Comparison of ENCODE assay signal across 18 cellular contexts in the genomic region with DNA sequence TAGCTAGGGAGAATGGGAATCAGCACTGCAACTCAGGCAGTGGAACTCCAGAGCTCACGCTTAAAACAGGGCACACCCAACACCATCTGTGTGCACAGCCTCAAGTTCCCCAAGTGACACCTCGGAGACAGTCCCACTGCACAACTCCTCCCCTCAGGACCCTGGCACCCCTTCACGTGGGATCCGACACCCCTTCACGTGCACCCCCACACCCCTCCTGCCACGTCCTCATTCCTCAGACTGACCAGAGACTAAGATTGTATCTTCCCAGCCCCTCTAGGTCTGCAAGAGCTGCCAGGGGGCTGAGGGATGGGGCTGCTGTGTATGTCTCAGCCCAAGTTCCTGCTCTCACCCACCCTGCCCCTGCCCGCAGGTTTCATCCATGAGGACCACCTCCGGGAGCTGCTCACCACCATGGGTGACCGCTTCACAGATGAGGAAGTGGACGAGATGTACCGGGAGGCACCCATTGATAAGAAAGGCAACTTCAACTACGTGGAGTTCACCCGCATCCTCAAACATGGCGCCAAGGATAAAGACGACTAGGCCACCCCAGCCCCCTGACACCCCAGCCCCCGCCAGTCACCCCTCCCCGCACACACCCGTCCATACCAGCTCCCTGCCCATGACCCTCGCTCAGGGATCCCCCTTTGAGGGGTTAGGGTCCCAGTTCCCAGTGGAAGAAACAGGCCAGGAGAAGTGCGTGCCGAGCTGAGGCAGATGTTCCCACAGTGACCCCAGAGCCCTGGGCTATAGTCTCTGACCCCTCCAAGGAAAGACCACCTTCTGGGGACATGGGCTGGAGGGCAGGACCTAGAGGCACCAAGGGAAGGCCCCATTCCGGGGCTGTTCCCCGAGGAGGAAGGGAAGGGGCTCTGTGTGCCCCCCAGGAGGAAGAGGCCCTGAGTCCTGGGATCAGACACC. TPM values are rescaled to one million over a fixed set of nuclear protein-coding genes. Genes with fewer than 3 reads are reported as not detected.
DNase-seq lines count a peak whose midpoint lies in the region; ATAC-seq and TF ChIP-seq lines count a peak whose summit lies in the region.
"Had no signal": no experiment of that assay in that cellular context is flagged by ENCODE, and none has a peak within 500 bp of the region (broad histone marks: within the 10 kb centered on the region; RNA-seq: fewer than 3 reads in every experiment).

No MANE protein-coding gene starts in this region.

- H3K4me3 Mint-ChIP-seq in activated naive CD8-positive, alpha-beta T cell = no peak overlapping the region
- H3K4me3 Mint-ChIP-seq in activated naive CD8-positive, alpha-beta T cell treated with anti-CD3 and anti-CD28 coated beads, Interleukin-2, amount 50 U/mL, for 24 hours = no peak overlapping the region
- H3K4me3 Mint-ChIP-seq in mesothelial cell of epicardium = no peak overlapping the region
- H3K4me3 Mint-ChIP-seq: B cell; endodermal cell; T-helper 2 cell treated with Interferon-gamma antibody and Interleukin-4, amounts not matched to agents 5 μg/mL and 100 μg/mL, for 36 hours had no signal

- H3K4me3 ChIP-seq in adipocyte (ENCODE audit: low read length) (no peak overlapping the region), tibial artery (no peak overlapping the region)
- H3K4me3 ChIP-seq: SJSA1 had no signal

- H3K27me3 ChIP-seq in adipocyte (replicated peaks; ENCODE audit: control insufficient read depth, insufficient read depth, low read length) (no peaks in the 10 kb centered on the region), tibial artery (no peaks in the 10 kb centered on the region)
- H3K27me3 ChIP-seq: SJSA1 had no signal

- peak overlapping the region; percentile 46 for H3K27ac Mint-ChIP-seq in activated naive CD8-positive, alpha-beta T cell
- H3K27ac Mint-ChIP-seq in activated naive CD8-positive, alpha-beta T cell treated with anti-CD3 and anti-CD28 coated beads, Interleukin-2, amount 50 U/mL, for 24 hours = no peak overlapping the region
- H3K27ac Mint-ChIP-seq in mesothelial cell of epicardium = peak overlapping the region; percentile 35
- H3K27ac Mint-ChIP-seq: B cell, endodermal cell had no signal

- intact Hi-C loops in tibial artery (cut with DNase I; ENCODE audit: low total_unique reads) = no loop called here

- H3K36me3 Mint-ChIP-seq in activated naive CD8-positive, alpha-beta T cell = no peaks in the 10 kb centered on the region
- no peaks in the 10 kb centered on the region for H3K36me3 Mint-ChIP-seq in activated naive CD8-positive, alpha-beta T cell treated with anti-CD3 and anti-CD28 coated beads, Interleukin-2, amount 50 U/mL, for 24 hours (ENCODE audit: low read depth)
- H3K36me3 Mint-ChIP-seq in mesothelial cell of epicardium = peaks cover 14% of the 10 kb centered on the region

- ATAC-seq in activated naive CD8-positive, alpha-beta T cell treated with anti-CD3 and anti-CD28 coated beads, Interleukin-2, amount 50 U/mL, for 24 hours = no peak
- no peak for ATAC-seq in GM19328 (IDR thresholded peaks at IDR 0.05; ENCODE audit: unreplicated experiment)
- ATAC-seq: HCT116 had no signal

- peaks cover 43% of the 10 kb centered on the region for H3K36me3 ChIP-seq in adipocyte (ENCODE audit: control insufficient read depth, insufficient read depth, low read length, severe bottlenecking)
- H3K36me3 ChIP-seq in tibial artery = peaks cover 48 to 54% (median 48%) of the 10 kb centered on the region in 3 donors

- peak overlapping the region; percentile 34 to 99 for H3K27ac ChIP-seq in tibial artery
- H3K27ac ChIP-seq: 22Rv1, SJSA1 had no signal

- H3K9ac ChIP-seq in adipocyte (ENCODE audit: low read length) = peak overlapping the region; percentile 53

- H3K4me1 ChIP-seq in adipocyte (ENCODE audit: control insufficient read depth, insufficient read depth, low read length) = peaks cover 20% of the 10 kb centered on the region
- H3K4me1 ChIP-seq in tibial artery = peaks cover 0 to 73% (median 52%) of the 10 kb centered on the region in 4 donors

- H3K4me1 Mint-ChIP-seq in activated naive CD8-positive, alpha-beta T cell (ENCODE audit: low read depth) = no peaks in the 10 kb centered on the region
- H3K4me1 Mint-ChIP-seq in activated naive CD8-positive, alpha-beta T cell treated with anti-CD3 and anti-CD28 coated beads, Interleukin-2, amount 50 U/mL, for 24 hours = no peaks in the 10 kb centered on the region
- peaks cover 11% of the 10 kb centered on the region for H3K4me1 Mint-ChIP-seq in mesothelial cell of epicardium
- H3K4me1 Mint-ChIP-seq: B cell had no signal

- no peaks in the 10 kb centered on the region for H3K9me3 Mint-ChIP-seq in activated naive CD8-positive, alpha-beta T cell (ENCODE audit: low read depth)
- H3K9me3 Mint-ChIP-seq in activated naive CD8-positive, alpha-beta T cell treated with anti-CD3 and anti-CD28 coated beads, Interleukin-2, amount 50 U/mL, for 24 hours = no peaks in the 10 kb centered on the region
- H3K9me3 Mint-ChIP-seq in mesothelial cell of epicardium = no peaks in the 10 kb centered on the region
- H3K9me3 Mint-ChIP-seq: endodermal cell; T-helper 2 cell treated with Interferon-gamma antibody and Interleukin-4, amounts not matched to agents 5 μg/mL and 100 μg/mL, for 36 hours had no signal

- H3K27me3 Mint-ChIP-seq in activated naive CD8-positive, alpha-beta T cell = no peaks in the 10 kb centered on the region
- no peaks in the 10 kb centered on the region for H3K27me3 Mint-ChIP-seq in activated naive CD8-positive, alpha-beta T cell treated with anti-CD3 and anti-CD28 coated beads, Interleukin-2, amount 50 U/mL, for 24 hours
- no peaks in the 10 kb centered on the region for H3K27me3 Mint-ChIP-seq in mesothelial cell of epicardium (ENCODE audit: low read depth)
- H3K27me3 Mint-ChIP-seq: B cell had no signal

- no peak for DNase-seq in activated naive CD8-positive, alpha-beta T cell treated with anti-CD3 and anti-CD28 coated beads, Interleukin-2, amount 50 U/mL, for 24 hours
- DNase-seq in adipocyte (ENCODE audit: low read depth) (no peak), mesothelial cell of epicardium (ENCODE audit: low spot score in 2 of 2, unreplicated experiment in 2 of 2) (no peak), tibial artery (peak in 1 of 2 donors; percentile 72), COLO668 (lab: John Stamatoyannopoulos, UW; ENCODE audit: unreplicated experiment) (no peak), SW 1271 (lab: John Stamatoyannopoulos, UW) (no peak)
- DNase-seq: amniotic stem cell, NCI-H1105, NCI-H526 treated with DMSO at 0.1 percent for 48 hours had no signal

- H3K9me3 ChIP-seq in adipocyte (ENCODE audit: control insufficient read depth, low read length) (no peaks in the 10 kb centered on the region), tibial artery (no peaks in the 10 kb centered on the region)

- TF ChIP-seq CTCF in mesothelial cell of epicardium (IDR thresholded peaks at IDR 0.05; ENCODE audit: unreplicated experiment) = no peak
- TF ChIP-seq CTCF in tibial artery (IDR thresholded peaks at IDR 0.05) = no peak

RNA-seq across cellular contexts. Expression of gene MYL9, which starts 7.6 kb away (rescaled TPM):
- 235 to 248 TPM (median 238 TPM) in 3 replicates for total RNA-seq in mesothelial cell of epicardium
- total RNA-seq: OCI-LY7 had no signal

RNA-seq across cellular contexts. Expression of gene TGIF2, which starts 24.4 kb away (rescaled TPM):
- total RNA-seq in mesothelial cell of epicardium = 94.4 to 101 TPM (median 98.4 TPM) in 3 replicates

RNA-seq across cellular contexts. Expression of gene RAB5IF, which starts 56.6 kb away (rescaled TPM):
- total RNA-seq in mesothelial cell of epicardium = 37.6 to 40.7 TPM (median 40.0 TPM) in 3 replicates
